Comparison of ENCODE assay signal across 7 cellular contexts in the genomic region with DNA sequence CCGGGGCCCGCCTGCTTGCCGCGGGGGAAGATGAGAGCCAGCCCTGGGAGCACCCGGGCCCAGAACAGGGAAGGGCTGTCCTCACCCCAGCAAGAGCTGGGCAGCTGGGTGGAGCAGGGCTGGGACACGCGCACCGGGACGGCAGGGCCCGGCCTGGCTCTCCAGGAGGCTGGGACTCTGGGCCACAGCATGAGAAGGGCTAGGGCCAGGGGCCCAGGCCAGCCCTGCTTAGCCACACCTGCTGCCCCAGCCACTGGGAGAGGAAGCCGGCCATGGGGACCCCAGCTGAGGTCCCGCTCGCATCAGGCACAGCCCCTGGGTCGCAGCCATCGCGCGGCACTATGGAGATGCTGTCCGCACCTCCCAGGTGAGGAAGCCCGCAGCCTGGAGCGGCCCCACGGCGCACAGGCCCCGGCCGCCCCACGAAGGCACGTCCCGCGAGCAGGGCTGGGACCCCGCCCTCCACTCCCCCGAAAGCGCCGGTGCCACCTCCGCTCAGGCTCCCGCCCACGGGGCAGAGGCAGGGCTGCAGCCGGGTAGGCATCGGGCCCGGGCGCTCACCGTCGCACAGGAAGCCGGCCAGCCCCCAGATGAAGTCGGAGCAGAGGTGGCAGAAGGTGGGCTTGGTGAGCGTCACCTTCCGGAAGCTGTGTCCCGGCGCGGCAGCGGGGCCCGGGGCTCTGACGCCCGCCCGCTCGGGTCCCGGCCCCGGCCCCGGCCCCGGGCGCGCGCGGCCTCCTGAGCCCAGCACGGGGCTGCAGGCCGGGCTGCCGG. TPM values are rescaled to one million over a fixed set of nuclear protein-coding genes. Genes with fewer than 3 reads are reported as not detected.
DNase-seq lines count a peak whose midpoint lies in the region; ATAC-seq and TF ChIP-seq lines count a peak whose summit lies in the region.

No MANE protein-coding gene starts in this region.

- H3K36me3 ChIP-seq in WERI-Rb-1, result no peaks in the 10 kb centered on the region

- TF ChIP-seq CTCF in WERI-Rb-1 (IDR thresholded peaks at IDR 0.05; ENCODE audit: low read depth, low read length), result no peak
- TF ChIP-seq CTCF in cardiac fibroblast (IDR thresholded peaks at IDR 0.05; ENCODE audit: low read depth, low read length), result no peak

- peak; percentile 19 for ATAC-seq in HG03097 (IDR thresholded peaks at IDR 0.05; ENCODE audit: low FRiP score, unreplicated experiment)

- DNase-seq in GM19238 (ENCODE audit: insufficient read length, low spot score) (peak; percentile 75), WERI-Rb-1 (no peak), cardiac fibroblast (ENCODE audit: low read depth in 2 of 2) (peak; percentile 20), lung microvascular endothelial cell (ENCODE audit: low read depth in 2 of 2) (peak; percentile 22 to 32), NCI-H1048 (lab: John Stamatoyannopoulos, UW) (no peak)
- peak; percentile 33 to 39 for DNase-seq in stimulated activated CD8-positive, alpha-beta memory T cell treated with anti-CD3 and anti-CD28 coated beads, Interleukin-2, amount 100 ng/mL, for 48 hours (ENCODE audit: low read depth in 2 of 2)

- peaks cover 13% of the 10 kb centered on the region for H3K9me3 ChIP-seq in WERI-Rb-1 (ENCODE audit: severe bottlenecking)

- peak overlapping the region; percentile 65 for H3K4me3 ChIP-seq in WERI-Rb-1 (ENCODE audit: low read depth, low read length)
- H3K4me3 ChIP-seq in cardiac fibroblast (replicated peaks in 1 of 2; ENCODE audit: low read depth in 2 of 2, low read length in 2 of 2), result peak overlapping the region; percentile 68 to 75

- no peak overlapping the region for H3K27ac ChIP-seq in WERI-Rb-1

- H3K27me3 ChIP-seq in WERI-Rb-1 (ENCODE audit: insufficient read depth, low read depth, severe bottlenecking), result no peaks in the 10 kb centered on the region

RNA-seq across cellular contexts. Expression of gene DGKQ, which starts 0.5 kb away (rescaled TPM):
- total RNA-seq in lung microvascular endothelial cell, result 11.1 and 18.3 TPM in 2 replicates

RNA-seq across cellular contexts. Expression of gene IDUA, which starts 14.0 kb away (rescaled TPM):
- 4.8 and 9.5 TPM in 2 replicates for total RNA-seq in lung microvascular endothelial cell

RNA-seq across cellular contexts. Expression of gene SLC26A1, which starts 20.4 kb away (rescaled TPM):
- under 0.01 and 0.20 TPM in 2 replicates for total RNA-seq in lung microvascular endothelial cell

RNA-seq across cellular contexts. Expression of gene FGFRL1, which starts 38.6 kb away (rescaled TPM):
- 6.3 and 16.9 TPM in 2 replicates for total RNA-seq in lung microvascular endothelial cell

RNA-seq across cellular contexts. Expression of gene TMEM175, which starts 40.6 kb away (rescaled TPM):
- 7.2 and 8.5 TPM in 2 replicates for total RNA-seq in lung microvascular endothelial cell

Comparison
In these comparisons a context has a peak if more than half of its experiments do, and no peak if none do; other contexts are left out.
1. DNase-seq: peak in GM19238 (single experiment), cardiac fibroblast (2 of 2), lung microvascular endothelial cell (2 of 2) and stimulated activated CD8-positive, alpha-beta memory T cell treated with anti-CD3 and anti-CD28 coated beads, Interleukin-2, amount 100 ng/mL, for 48 hours (2 of 2); none in WERI-Rb-1 (single experiment) and NCI-H1048 (single experiment).